Comparison of ENCODE assay signal across 8 cellular contexts in the genomic region with DNA sequence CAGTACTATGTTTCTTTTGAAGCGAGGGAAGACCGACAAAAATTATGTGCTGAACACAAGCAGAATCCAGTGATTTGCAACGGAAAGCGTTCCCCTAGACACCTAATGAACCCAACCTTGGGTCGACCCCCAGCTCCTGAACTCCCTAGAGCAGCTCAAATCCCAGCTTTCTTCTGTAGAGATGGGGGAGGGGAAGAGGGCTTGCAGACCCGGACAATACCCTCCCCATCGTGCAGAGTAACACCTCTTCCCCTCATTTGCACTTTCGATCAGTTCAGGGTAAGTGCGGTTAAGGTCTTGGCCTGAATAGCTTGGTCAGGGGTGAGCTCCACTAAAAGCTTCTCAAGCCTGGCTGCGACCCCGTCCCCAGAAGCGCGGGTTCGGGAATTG. TPM values are rescaled to one million over a fixed set of nuclear protein-coding genes. Genes with fewer than 3 reads are reported as not detected.
DNase-seq lines count a peak whose midpoint lies in the region; ATAC-seq and TF ChIP-seq lines count a peak whose summit lies in the region.

No MANE protein-coding gene starts in this region.

- H3K27me3 ChIP-seq in hepatocyte = peaks cover 13% of the 10 kb centered on the region

- H3K4me3 Mint-ChIP-seq in activated CD8-positive, alpha-beta T cell treated with anti-CD3 and anti-CD28 coated beads for 36 hours = peak overlapping the region; percentile 82

- no peaks in the 10 kb centered on the region for H3K36me3 ChIP-seq in hepatocyte (replicated peaks; ENCODE audit: insufficient read depth, low read depth)

- 10% methylated on average over 14 of the region's 14 CpGs for WGBS in hepatocyte (ENCODE audit: low lambda C conversion rate, missing lambda C conversion rate)

- intact Hi-C loops in activated CD8-positive, alpha-beta T cell treated with anti-CD3 and anti-CD28 coated beads for 36 hours (cut with micrococcal nuclease) = loop anchor here (5.0 kb wide), 1 partner anchor 345 kb away; no protein-coding TSS in a partner anchor

- peaks cover 6% of the 10 kb centered on the region for H3K4me1 ChIP-seq in hepatocyte (ENCODE audit: insufficient read depth)

- H2AFZ ChIP-seq in hepatocyte = peak overlapping the region; percentile 73

- no peaks in the 10 kb centered on the region for H3K36me3 Mint-ChIP-seq in activated CD8-positive, alpha-beta T cell treated with anti-CD3 and anti-CD28 coated beads for 36 hours (ENCODE audit: low read depth)

- no peaks in the 10 kb centered on the region for H3K9me3 Mint-ChIP-seq in activated CD8-positive, alpha-beta T cell treated with anti-CD3 and anti-CD28 coated beads for 36 hours

- CTCF ChIA-PET in activated CD8-positive, alpha-beta T cell treated with anti-CD3 and anti-CD28 coated beads for 36 hours (lab: Charles Lee) = interaction anchor here (0.7 to 2.3 kb wide), 7 partner anchors 9 to 1144 kb away, joined by 3 to 12 read pairs (median 5); a partner anchor contains a TSS

- no peaks in the 10 kb centered on the region for H3K9me2 ChIP-seq in hepatocyte (replicated peaks; ENCODE audit: insufficient read depth)

- ATAC-seq in GM18909 (IDR thresholded peaks at IDR 0.05; ENCODE audit: poor library complexity, unreplicated experiment) (peak; percentile 8), HG02885 (IDR thresholded peaks at IDR 0.05; ENCODE audit: poor library complexity, unreplicated experiment) (peak; percentile 5), HG03196 (IDR thresholded peaks at IDR 0.05; ENCODE audit: unreplicated experiment) (no peak)
- ATAC-seq in activated CD8-positive, alpha-beta T cell treated with anti-CD3 and anti-CD28 coated beads for 36 hours = peak; percentile 3

- H3K4me1 Mint-ChIP-seq in activated CD8-positive, alpha-beta T cell treated with anti-CD3 and anti-CD28 coated beads for 36 hours (ENCODE audit: low read depth) = peaks cover 16% of the 10 kb centered on the region

- DNase-seq in activated CD8-positive, alpha-beta T cell treated with anti-CD3 and anti-CD28 coated beads for 36 hours = peak; percentile 2
- DNase-seq in hepatocyte (ENCODE audit: low spot score) (peak; percentile 7), NCI-H1930 (lab: John Stamatoyannopoulos, UW) (no peak)
- DNase-seq in stimulated activated CD4-positive, alpha-beta T cell treated with anti-CD3 and anti-CD28 coated beads, Interleukin-12 subunit alpha, Interleukin-12 subunit beta, amount 100 ng/mL, for 4 hours = no peak

- H3K27me3 Mint-ChIP-seq in activated CD8-positive, alpha-beta T cell treated with anti-CD3 and anti-CD28 coated beads for 36 hours = peaks cover 3% of the 10 kb centered on the region

- H3K4me3 ChIP-seq in hepatocyte (peak overlapping the region; percentile 73), skin epidermis (peak overlapping the region; percentile 78 to 94 (median 85))

- H3K27ac ChIP-seq in hepatocyte = no peak overlapping the region
- peak overlapping the region in 20 of 21 experiments; percentile 65 to 93 (median 82) for H3K27ac ChIP-seq in skin epidermis

- no peaks in the 10 kb centered on the region for H3K9me3 ChIP-seq in hepatocyte (ENCODE audit: low read depth)

- peak overlapping the region; percentile 78 for H3K4me2 ChIP-seq in hepatocyte

- peak overlapping the region; percentile 93 for H3K27ac Mint-ChIP-seq in activated CD8-positive, alpha-beta T cell treated with anti-CD3 and anti-CD28 coated beads for 36 hours

- POLR2A ChIA-PET in activated CD8-positive, alpha-beta T cell treated with anti-CD3 and anti-CD28 coated beads for 36 hours (lab: Charles Lee) = no interaction called here

- TF ChIP-seq CTCF in activated CD8-positive, alpha-beta T cell treated with anti-CD3 and anti-CD28 coated beads for 36 hours (IDR thresholded peaks at IDR 0.05) = no peak
- no peak for TF ChIP-seq CTCF in hepatocyte (IDR thresholded peaks at IDR 0.05; ENCODE audit: poor library complexity)

- H4K20me1 ChIP-seq in hepatocyte (ENCODE audit: insufficient read depth, poor library complexity, severe bottlenecking) = no peaks in the 10 kb centered on the region

- H3K79me2 ChIP-seq in hepatocyte = peaks cover 12% of the 10 kb centered on the region

RNA-seq across cellular contexts. Expression of a gene that starts 0.4 kb away (rescaled TPM):
- total RNA-seq in activated CD8-positive, alpha-beta T cell treated with anti-CD3 and anti-CD28 coated beads for 36 hours = 1 to 10 TPM; 4.9 to 5.4 TPM
- 13.1 and 13.7 TPM in 2 replicates for total RNA-seq in hepatocyte
- polyA plus RNA-seq in hepatocyte = 2.7 and 4.1 TPM in 2 replicates

Comparison
In these comparisons a context has a peak if more than half of its experiments do, and no peak if none do; other contexts are left out.
1. DNase-seq: peak in activated CD8-positive, alpha-beta T cell treated with anti-CD3 and anti-CD28 coated beads for 36 hours (single experiment) and hepatocyte (single experiment); none in NCI-H1930 (0 of 2) and stimulated activated CD4-positive, alpha-beta T cell treated with anti-CD3 and anti-CD28 coated beads, Interleukin-12 subunit alpha, Interleukin-12 subunit beta, amount 100 ng/mL, for 4 hours (single experiment).